In genomic region chr5:180860273-180860886, GRCh38 we compare ENCODE assay signal across 8 cellular contexts. TPM values are rescaled to one million over a fixed set of nuclear protein-coding genes. Genes with fewer than 3 reads are reported as not detected.
DNase-seq lines count a peak whose midpoint lies in the region; ATAC-seq and TF ChIP-seq lines count a peak whose summit lies in the region.

No MANE protein-coding gene starts in this region.

- H3K4me3 ChIP-seq in osteoblast (ENCODE audit: insufficient read depth, low read length) = peak overlapping the region; percentile 97

- H3K4me2 ChIP-seq in osteoblast (ENCODE audit: insufficient read depth, low read length) = peak overlapping the region; percentile 84

- H4K20me1 ChIP-seq in osteoblast (ENCODE audit: insufficient read depth, low read length) = no peaks in the 10 kb centered on the region

- H3K79me2 ChIP-seq in osteoblast (ENCODE audit: insufficient read depth, low read length) = peaks cover 29% of the 10 kb centered on the region

- H3K36me3 ChIP-seq in osteoblast (ENCODE audit: insufficient read depth, low read length) = peaks cover 9% of the 10 kb centered on the region

- no peaks in the 10 kb centered on the region for H3K27me3 ChIP-seq in osteoblast (ENCODE audit: insufficient read depth, low read length)

- no peaks in the 10 kb centered on the region for H3K9me3 ChIP-seq in osteoblast (ENCODE audit: low read depth, low read length)

- H2AFZ ChIP-seq in osteoblast (ENCODE audit: low read length) = peak overlapping the region; percentile 98

- TF ChIP-seq CTCF in osteoblast (IDR thresholded peaks at IDR 0.05; ENCODE audit: extremely low read depth, low read depth, low read length) = peak; percentile 28

- peak; percentile 48 for DNase-seq in CD1c-positive myeloid dendritic cell (ENCODE audit: extremely low spot score)
- DNase-seq in NCI-H446 treated with DMSO at 0.1 percent for 48 hours (lab: John Stamatoyannopoulos, UW) = peak; percentile 20
- DNase-seq in activated CD8-positive, alpha-beta memory T cell treated with anti-CD3 and anti-CD28 coated beads for 48 hours (ENCODE audit: low read depth in 2 of 3, low spot score in 2 of 3) = peak in 2 of 3 experiments; percentile 8 to 11
- DNase-seq in fibroblast of the conjunctiva (ENCODE audit: low read depth) = peak; percentile 13
- DNase-seq in osteoblast (ENCODE audit: insufficient read length, low spot score, missing footprints) = peak; percentile 70
- no peak for DNase-seq in ecto neural progenitor cell (ENCODE audit: low spot score)

- H3K27ac ChIP-seq in osteoblast (ENCODE audit: low read depth, low read length) = peak overlapping the region; percentile 76

- H3K4me1 ChIP-seq in osteoblast (ENCODE audit: insufficient read depth, low read length) = peaks cover 9% of the 10 kb centered on the region

- ATAC-seq in GM18867 (IDR thresholded peaks at IDR 0.05; ENCODE audit: unreplicated experiment) = peak; percentile 41
- ATAC-seq in HG03060 (IDR thresholded peaks at IDR 0.05; ENCODE audit: low read depth, unreplicated experiment) = peak; percentile 51

RNA-seq across cellular contexts. Expression of gene ZFP62, which starts 0.7 kb away (rescaled TPM):
- 12.4 and 18.1 TPM in 2 replicates for total RNA-seq in osteoblast

RNA-seq across cellular contexts. Expression of gene BTNL8, which starts 38.6 kb away (rescaled TPM):
- total RNA-seq in osteoblast = not detected in 2 replicates

RNA-seq across cellular contexts. Expression of gene MGAT1, which starts 57.8 kb away (rescaled TPM):
- 104 and 113 TPM in 2 replicates for total RNA-seq in osteoblast
